Comparison of ENCODE assay signal across 11 cellular contexts in genomic region chr18:74163019-74163656, GRCh38.
DNase-seq lines count a peak whose midpoint lies in the region; ATAC-seq lines count a peak whose summit lies in the region.
"Had no signal": no experiment of that assay in that cellular context is flagged by ENCODE, and none has a peak within 500 bp of the region (broad histone marks: within the 10 kb centered on the region; RNA-seq: fewer than 3 reads in every experiment).

No MANE protein-coding gene starts in this region.

- H3K36me3 ChIP-seq in HAP-1 (replicated peaks) = peaks cover 12% of the 10 kb centered on the region

- H3K4me1 ChIP-seq in HAP-1 = no peaks in the 10 kb centered on the region
- H3K4me1 ChIP-seq: lower lobe of right lung had no signal

- no peak overlapping the region for H3K4me3 ChIP-seq in HAP-1
- H3K4me3 ChIP-seq: lower lobe of right lung had no signal

- ATAC-seq in GM18502 (IDR thresholded peaks at IDR 0.05; ENCODE audit: poor library complexity, unreplicated experiment) (peak; percentile 77), GM21619 (IDR thresholded peaks at IDR 0.05; ENCODE audit: unreplicated experiment) (peak; percentile 64), HG03432 (IDR thresholded peaks at IDR 0.05; ENCODE audit: unreplicated experiment) (no peak)
- ATAC-seq: CD8-positive, alpha-beta T cell; lower lobe of right lung had no signal

- H3K9me3 ChIP-seq in HAP-1 = no peaks in the 10 kb centered on the region
- H3K9me3 ChIP-seq: lower lobe of right lung had no signal

- no peaks in the 10 kb centered on the region for H3K27me3 ChIP-seq in HAP-1 (ENCODE audit: low read depth)

- in situ Hi-C loops in HAP-1 (cut with MboI; ENCODE audit: low sequenced_read_pairs) = no loop called here

- DNase-seq in HPDE6-E6E7 (ENCODE audit: extremely low spot score) (peak; percentile 35), germinal center (ENCODE audit: low spot score) (peak; percentile 17), HAP-1 (ENCODE audit: low spot score in 2 of 2) (no peak), iPS-NIHi11 (ENCODE audit: low spot score) (no peak), putamen (ENCODE audit: low spot score) (no peak)
- DNase-seq: CD8-positive, alpha-beta T cell; lower lobe of right lung; RPMI8226 had no signal

Comparison
In these comparisons a context has a peak if more than half of its experiments do, and no peak if none do; other contexts are left out.
1. DNase-seq: peak in HPDE6-E6E7 (single experiment) and germinal center (single experiment); none in HAP-1 (0 of 2), iPS-NIHi11 (single experiment) and putamen (single experiment).